ENCODE assay signal across 9 cellular contexts in genomic region chr12:38903596-38903995, GRCh38. TPM values are rescaled to one million over a fixed set of nuclear protein-coding genes. Genes with fewer than 3 reads are reported as not detected.
DNase-seq lines count a peak whose midpoint lies in the region; ATAC-seq and TF ChIP-seq lines count a peak whose summit lies in the region.
"Had no signal": no experiment of that assay in that cellular context is flagged by ENCODE, and none has a peak within 500 bp of the region (broad histone marks: within the 10 kb centered on the region; RNA-seq: fewer than 3 reads in every experiment).

No MANE protein-coding gene starts in this region.

- H3K36me3 ChIP-seq in right atrium auricular region (no peaks in the 10 kb centered on the region), adrenal gland (replicated peaks in 1 of 2) (no peaks in the 10 kb centered on the region), mucosa of rectum (ENCODE audit: control insufficient read depth in 2 of 2, insufficient read depth in 2 of 2, low read length in 2 of 2) (no peaks in the 10 kb centered on the region), vagina (no peaks in the 10 kb centered on the region)

- intact Hi-C loops in left ventricle myocardium superior (cut with micrococcal nuclease) (no loop called here), adrenal gland (cut with DNase I) (no loop called here), vagina (cut with DNase I) (no loop called here)

- no peak overlapping the region for H3K9ac ChIP-seq in mucosa of rectum (ENCODE audit: low read depth in 1 of 2, low read length in 2 of 2)

- H3K4me1 ChIP-seq in right atrium auricular region (peaks cover 0 to 20% of the 10 kb centered on the region in 2 donors), adrenal gland (replicated peaks in 1 of 2) (peaks cover 10 to 18% of the 10 kb centered on the region in 2 donors), mucosa of rectum (ENCODE audit: control insufficient read depth in 2 of 2, insufficient read depth in 2 of 2, low read length in 2 of 2) (peaks cover 4 to 8% of the 10 kb centered on the region in 2 donors), vagina (peaks cover 22% of the 10 kb centered on the region)

- no peak for ATAC-seq in left ventricle myocardium superior

- H3K9me3 ChIP-seq in right atrium auricular region (no peaks in the 10 kb centered on the region), adrenal gland (replicated peaks in 1 of 3) (no peaks in the 10 kb centered on the region), mucosa of rectum (ENCODE audit: control insufficient read depth in 2 of 2, low read length in 2 of 2) (no peaks in the 10 kb centered on the region), vagina (no peaks in the 10 kb centered on the region)

- TF ChIP-seq CTCF in right atrium auricular region (IDR thresholded peaks at IDR 0.05) (no peak), adrenal gland (IDR thresholded peaks at IDR 0.05) (no peak), vagina (IDR thresholded peaks at IDR 0.05) (no peak)

- H3K27ac ChIP-seq in right atrium auricular region: peak overlapping the region; percentile 93 to 98
- peak overlapping the region in 3 of 5 donors; percentile 89 to 98 (median 94) for H3K27ac ChIP-seq in adrenal gland
- no peak overlapping the region for H3K27ac ChIP-seq in mucosa of rectum (ENCODE audit: low read depth in 2 of 2, low read length in 2 of 2)
- peak overlapping the region; percentile 96 for H3K27ac ChIP-seq in vagina

- H3K4me3 ChIP-seq in right atrium auricular region (peak overlapping the region; percentile 74), adrenal gland (peak overlapping the region in 1 of 4 donors; percentile 26), mucosa of rectum (ENCODE audit: low read length in 2 of 2) (peak overlapping the region; percentile 2 to 92), vagina (peak overlapping the region; percentile 66 to 80)

- DNase-seq in right atrium auricular region (ENCODE audit: low spot score) (no peak), left ventricle myocardium superior (no peak), adrenal gland (no peak), vagina (ENCODE audit: extremely low spot score in 2 of 2) (no peak), NCI-H446 (lab: John Stamatoyannopoulos, UW) (no peak)
- DNase-seq in activated CD4-positive, CD25-positive, alpha-beta regulatory T cell treated with anti-CD3 and anti-CD28 coated beads, Interleukin-2, amount 50 U/mL, for 72 hours: no peak
- no peak for DNase-seq in effector CD8-positive, alpha-beta T cell (lab: John Stamatoyannopoulos, UW)
- DNase-seq: mesenchymal stem cell had no signal

- TF ChIP-seq POLR2A in adrenal gland (IDR thresholded peaks at IDR 0.05): no peak
- no peak for TF ChIP-seq POLR2A in vagina (IDR thresholded peaks at IDR 0.05)

- H3K27me3 ChIP-seq in right atrium auricular region: no peaks in the 10 kb centered on the region
- no peaks in the 10 kb centered on the region for H3K27me3 ChIP-seq in adrenal gland
- no peaks in the 10 kb centered on the region for H3K27me3 ChIP-seq in mucosa of rectum (ENCODE audit: control insufficient read depth in 2 of 2, insufficient read depth in 2 of 2, low read length in 2 of 2)
- H3K27me3 ChIP-seq in vagina: no peaks in the 10 kb centered on the region

- 51 to 76% (median 65%) methylated on average over 3 of the region's 3 CpGs for WGBS in adrenal gland, 4 donors

RNA-seq across cellular contexts. Expression of gene CPNE8, which starts 1.8 kb away (rescaled TPM):
- total RNA-seq in right atrium auricular region (10 to 100 TPM; 33.1 to 36.2 TPM), left ventricle myocardium superior (13.4 TPM), adrenal gland (10 to 100 TPM; 11.4 to 36.3 (median 20.4) TPM), vagina (15.0 TPM)
- 10 to 100 TPM in 1 of 3 donors, 1 to 10 TPM in 2; 8.6 to 10.5 (median 8.7) TPM for polyA plus RNA-seq in adrenal gland

Comparison
In these comparisons a context has a peak if more than half of its experiments do, and no peak if none do; other contexts are left out.
1. H3K27ac ChIP-seq: peak in right atrium auricular region (2 of 2), adrenal gland (3 of 5) and vagina (single experiment); none in mucosa of rectum (0 of 2).